ENCODE assay signal across 17 cellular contexts in genomic region chr3:196049567-196050122, GRCh38.
"Had no signal": no experiment of that assay in that cellular context is flagged by ENCODE, and none has a peak within 500 bp of the region (broad histone marks: within the 10 kb centered on the region; RNA-seq: fewer than 3 reads in every experiment).

No MANE protein-coding gene starts in this region.

- DNase-seq: activated B cell treated with CpG ODN at 0.5 μM for 24 hours; activated effector memory CD4-positive, alpha-beta T cell treated with anti-CD3 and anti-CD28 coated beads, Interleukin-2, amount 50 U/mL, for 16 hours; activated T-cell treated with anti-CD3 and anti-CD28 coated beads, Interleukin-2, amount 50 U/mL, for 4 hours; aorta; effector memory CD4-positive, alpha-beta T cell; foreskin melanocyte; kidney glomerular epithelial cell; stimulated activated CD4-positive, alpha-beta T cell treated with anti-CD3 and anti-CD28 coated beads, Interleukin-15, amount 100 ng/mL, for 24 hours; stimulated activated CD4-positive, alpha-beta T cell treated with anti-CD3 and anti-CD28 coated beads, Interleukin-4, amount 100 ng/mL, for 24 hours; stimulated activated naive CD4-positive, alpha-beta T cell; T-helper 2 cell; upper lobe of right lung had no signal

- H3K4me1 ChIP-seq: right atrium auricular region, suprapubic skin, upper lobe of right lung had no signal

- H3K27ac Mint-ChIP-seq: activated B cell treated with CpG ODN at 0.5 μM for 24 hours; dendritic cell treated with granulocyte-macrophage colony-stimulating factor and Interleukin-4, amounts not matched to agents 40 ng/mL and 50 ng/mL, for 4 days; progenitor cell of endocrine pancreas had no signal

- ATAC-seq: upper lobe of right lung had no signal

- H3K27me3 Mint-ChIP-seq: activated B cell treated with CpG ODN at 0.5 μM for 24 hours; dendritic cell treated with granulocyte-macrophage colony-stimulating factor and Interleukin-4, amounts not matched to agents 40 ng/mL and 50 ng/mL, for 4 days; progenitor cell of endocrine pancreas had no signal

- H3K9me3 Mint-ChIP-seq: activated B cell treated with CpG ODN at 0.5 μM for 24 hours; activated T-cell treated with anti-CD3 and anti-CD28 coated beads, Interleukin-2, amount 50 U/mL, for 4 hours; dendritic cell treated with granulocyte-macrophage colony-stimulating factor and Interleukin-4, amounts not matched to agents 40 ng/mL and 50 ng/mL, for 4 days had no signal

- H3K4me1 Mint-ChIP-seq: activated B cell treated with CpG ODN at 0.5 μM for 24 hours had no signal

- H3K9me3 ChIP-seq: right atrium auricular region, suprapubic skin, upper lobe of right lung had no signal

- H3K27me3 ChIP-seq: right atrium auricular region, suprapubic skin, upper lobe of right lung had no signal

- H3K4me3 Mint-ChIP-seq: activated B cell treated with CpG ODN at 0.5 μM for 24 hours; activated T-cell treated with anti-CD3 and anti-CD28 coated beads, Interleukin-2, amount 50 U/mL, for 4 hours; dendritic cell treated with granulocyte-macrophage colony-stimulating factor and Interleukin-4, amounts not matched to agents 40 ng/mL and 50 ng/mL, for 4 days had no signal

- H3K4me3 ChIP-seq: right atrium auricular region, skin epidermis, suprapubic skin, upper lobe of right lung had no signal

- H3K27ac ChIP-seq: right atrium auricular region, skin epidermis, suprapubic skin, upper lobe of right lung had no signal
